Comparison of ENCODE assay signal across 17 cellular contexts in the genomic region with DNA sequence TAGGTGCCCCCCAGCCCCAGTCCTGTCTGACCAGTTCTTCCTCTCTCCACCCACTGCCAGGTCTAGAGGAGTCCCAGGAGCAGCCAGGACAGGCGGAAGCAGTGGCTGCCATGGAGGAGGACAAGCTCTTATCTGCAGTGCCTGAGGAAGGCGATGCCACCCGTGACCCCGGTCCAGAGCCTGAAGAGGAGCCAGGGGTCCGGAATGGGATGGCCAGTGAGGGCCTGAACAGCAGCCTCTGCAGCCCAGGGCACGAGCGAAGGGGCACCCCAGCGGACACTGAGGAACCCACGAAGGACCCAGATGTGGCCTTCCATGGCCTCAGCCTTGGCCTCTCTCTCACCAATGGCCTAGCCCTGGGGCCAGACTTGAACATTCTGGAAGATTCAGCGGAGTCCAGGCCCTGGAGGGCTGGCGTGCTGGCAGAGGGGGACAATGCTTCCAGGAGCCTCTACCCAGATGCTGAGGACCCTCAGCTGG. TPM values are rescaled to one million over a fixed set of nuclear protein-coding genes. Genes with fewer than 3 reads are reported as not detected.
DNase-seq lines count a peak whose midpoint lies in the region; ATAC-seq, FAIRE-seq and TF ChIP-seq lines count a peak whose summit lies in the region.
"Had no signal": no experiment of that assay in that cellular context is flagged by ENCODE, and none has a peak within 500 bp of the region (broad histone marks: within the 10 kb centered on the region; RNA-seq: fewer than 3 reads in every experiment).

No MANE protein-coding gene starts in this region.

- FAIRE-seq in kidney (lab: Jason Lieb, UNC): no peak
- FAIRE-seq: A204.1, GM19239, H1 had no signal

- peak; percentile 57 for DNase-seq in natural killer cell treated with Interleukin-12 subunit alpha and Interleukin-12 subunit beta and Interleukin-15 and Interleukin-18, amount 100 ng/mL, for 72 hours (ENCODE audit: low spot score)
- DNase-seq in natural killer cell: no peak
- peak; percentile 45 for DNase-seq in kidney
- peak; percentile 41 for DNase-seq in posterior vena cava (ENCODE audit: low spot score)
- DNase-seq in aorta: peak; percentile 9 to 57
- no peak for DNase-seq in CD1c-positive myeloid dendritic cell (ENCODE audit: extremely low spot score)
- no peak for DNase-seq in Ammon's horn (ENCODE audit: low spot score)
- DNase-seq: BE2C; CD8-positive, alpha-beta T cell; HCEC 1CT; HFFc6 had no signal

- 95 to 96% methylated on average over 11 of the region's 11 CpGs for WGBS in aorta, 2 donors

- no peaks in the 10 kb centered on the region for H3K27me3 ChIP-seq in aorta (ENCODE audit: control insufficient read depth in 1 of 2, insufficient read depth in 2 of 2, low read length in 1 of 2)
- H3K27me3 ChIP-seq: BE2C had no signal

- H3K27me3 Mint-ChIP-seq in natural killer cell treated with Interleukin-12 subunit alpha and Interleukin-12 subunit beta and Interleukin-15 and Interleukin-18, amount 100 ng/mL, for 72 hours: peaks cover 0 to 7% of the 10 kb centered on the region in 2 donors
- peaks cover 0 to 4% of the 10 kb centered on the region in 2 donors for H3K27me3 Mint-ChIP-seq in natural killer cell (ENCODE audit: low read depth in 2 of 2)

- H3K9me3 ChIP-seq in kidney (ENCODE audit: control insufficient read depth in 1 of 2, low read length in 2 of 2) (no peaks in the 10 kb centered on the region), aorta (ENCODE audit: control insufficient read depth, low read length) (no peaks in the 10 kb centered on the region)
- H3K9me3 ChIP-seq: BE2C, Caco-2 had no signal

- no peak overlapping the region for H3K27ac Mint-ChIP-seq in natural killer cell treated with Interleukin-12 subunit alpha and Interleukin-12 subunit beta and Interleukin-15 and Interleukin-18, amount 100 ng/mL, for 72 hours
- no peak overlapping the region for H3K27ac Mint-ChIP-seq in natural killer cell
- H3K27ac Mint-ChIP-seq: CD8-positive, alpha-beta T cell; HFFc6 had no signal

- H3K4me1 ChIP-seq in kidney (ENCODE audit: control insufficient read depth in 1 of 2, insufficient read depth in 1 of 2, low read depth in 1 of 2, low read length in 2 of 2): no peaks in the 10 kb centered on the region
- no peaks in the 10 kb centered on the region for H3K4me1 ChIP-seq in aorta (ENCODE audit: control insufficient read depth in 1 of 2, insufficient read depth in 2 of 2, low read length in 2 of 2)
- H3K4me1 ChIP-seq: BE2C, Caco-2 had no signal

- no peaks in the 10 kb centered on the region for H3K36me3 Mint-ChIP-seq in natural killer cell treated with Interleukin-12 subunit alpha and Interleukin-12 subunit beta and Interleukin-15 and Interleukin-18, amount 100 ng/mL, for 72 hours
- no peaks in the 10 kb centered on the region for H3K36me3 Mint-ChIP-seq in natural killer cell
- H3K36me3 Mint-ChIP-seq: CD8-positive, alpha-beta T cell had no signal

- H3K36me3 ChIP-seq in kidney (ENCODE audit: control insufficient read depth in 1 of 2, insufficient read depth in 2 of 2, low read length in 2 of 2) (no peaks in the 10 kb centered on the region), aorta (ENCODE audit: control insufficient read depth in 1 of 2, insufficient read depth in 2 of 2, low read length in 1 of 2) (no peaks in the 10 kb centered on the region)
- H3K36me3 ChIP-seq: BE2C had no signal

- ATAC-seq in natural killer cell treated with Interleukin-12 subunit alpha and Interleukin-12 subunit beta and Interleukin-15 and Interleukin-18, amount 100 ng/mL, for 72 hours: no peak
- ATAC-seq in natural killer cell (no peak), aorta (ENCODE audit: low FRiP score) (no peak), HG03025 (IDR thresholded peaks at IDR 0.05; ENCODE audit: low FRiP score, unreplicated experiment) (no peak)

- no peaks in the 10 kb centered on the region for H3K9me3 Mint-ChIP-seq in natural killer cell treated with Interleukin-12 subunit alpha and Interleukin-12 subunit beta and Interleukin-15 and Interleukin-18, amount 100 ng/mL, for 72 hours
- no peaks in the 10 kb centered on the region for H3K9me3 Mint-ChIP-seq in natural killer cell
- H3K9me3 Mint-ChIP-seq: CD8-positive, alpha-beta T cell; HFFc6 had no signal

- H3K4me3 Mint-ChIP-seq in natural killer cell treated with Interleukin-12 subunit alpha and Interleukin-12 subunit beta and Interleukin-15 and Interleukin-18, amount 100 ng/mL, for 72 hours: no peak overlapping the region
- no peak overlapping the region for H3K4me3 Mint-ChIP-seq in natural killer cell
- H3K4me3 Mint-ChIP-seq: CD8-positive, alpha-beta T cell; HFFc6 had no signal

- intact Hi-C loops in natural killer cell (cut with micrococcal nuclease): no loop called here
- intact Hi-C loops in kidney (cut with DNase I): no loop called here
- intact Hi-C loops in posterior vena cava (cut with DNase I): no loop called here
- intact Hi-C loops in aorta (cut with DNase I): no loop called here

- TF ChIP-seq CTCF in natural killer cell (IDR thresholded peaks at IDR 0.05) (no peak), kidney (IDR thresholded peaks at IDR 0.05; ENCODE audit: borderline replicate concordance, extremely low read depth, insufficient read depth) (no peak)

- no peaks in the 10 kb centered on the region for H3K4me1 Mint-ChIP-seq in natural killer cell treated with Interleukin-12 subunit alpha and Interleukin-12 subunit beta and Interleukin-15 and Interleukin-18, amount 100 ng/mL, for 72 hours (ENCODE audit: low read depth in 2 of 2)
- H3K4me1 Mint-ChIP-seq in natural killer cell: no peaks in the 10 kb centered on the region

- H3K4me3 ChIP-seq in kidney (ENCODE audit: low read length in 2 of 2) (no peak overlapping the region), aorta (ENCODE audit: low read length in 2 of 2) (no peak overlapping the region)

- H3K27ac ChIP-seq in kidney (ENCODE audit: low read depth in 2 of 2, low read length in 2 of 2) (no peak overlapping the region), aorta (ENCODE audit: low read depth in 1 of 2, low read length in 2 of 2) (no peak overlapping the region)
- H3K27ac ChIP-seq: C4-2B had no signal

- H3K9ac ChIP-seq in kidney (ENCODE audit: low read length in 2 of 2): no peak overlapping the region

RNA-seq across cellular contexts. Expression of gene PSD2, which starts 13.8 kb away (rescaled TPM):
- total RNA-seq in natural killer cell treated with Interleukin-12 subunit alpha and Interleukin-12 subunit beta and Interleukin-15 and Interleukin-18, amount 100 ng/mL, for 72 hours: not detected
- 1 to 10 TPM; 1.3 to 2.5 (median 1.3) TPM for total RNA-seq in natural killer cell
- 0.13 TPM for total RNA-seq in kidney
- 0.09 TPM for polyA plus RNA-seq in kidney (ENCODE audit: insufficient read depth, low read depth, low replicate concordance)
- under 1 TPM; 0.14 TPM for total RNA-seq in posterior vena cava
- total RNA-seq in aorta: under 1 TPM; 0.30 to 0.62 TPM
- under 1 TPM in 1 of 2 donors, not detected in 1; 0.41 TPM for polyA plus RNA-seq in aorta

Comparison
In these comparisons a context has a peak if more than half of its experiments do, and no peak if none do; other contexts are left out.
1. DNase-seq: peak in natural killer cell treated with Interleukin-12 subunit alpha and Interleukin-12 subunit beta and Interleukin-15 and Interleukin-18, amount 100 ng/mL, for 72 hours (single experiment), kidney (single experiment), posterior vena cava (single experiment) and aorta (2 of 2); none in natural killer cell (single experiment), CD1c-positive myeloid dendritic cell (single experiment) and Ammon's horn (single experiment).